ENCODE assay signal across 27 cellular contexts in genomic region chr11:100329352-100329751, GRCh38.
DNase-seq lines count a peak whose midpoint lies in the region; ATAC-seq and TF ChIP-seq lines count a peak whose summit lies in the region.
"Had no signal": no experiment of that assay in that cellular context is flagged by ENCODE, and none has a peak within 500 bp of the region (broad histone marks: within the 10 kb centered on the region; RNA-seq: fewer than 3 reads in every experiment).

No MANE protein-coding gene starts in this region.

- H3K36me3 Mint-ChIP-seq in endothelial cell (ENCODE audit: low read depth, unreplicated experiment) (no peaks in the 10 kb centered on the region), osteocyte (ENCODE audit: unreplicated experiment) (no peaks in the 10 kb centered on the region)

- H3K27ac ChIP-seq in RWPE2 (ENCODE audit: poor library complexity, severe bottlenecking) = no peak overlapping the region
- H3K27ac ChIP-seq: esophagus muscularis mucosa, gastroesophageal sphincter, KMS-11, ovary, thoracic aorta had no signal

- H3K36me3 ChIP-seq in RWPE2 (ENCODE audit: low read depth) = no peaks in the 10 kb centered on the region
- H3K36me3 ChIP-seq: esophagus muscularis mucosa, gastroesophageal sphincter, ovary, thoracic aorta had no signal

- no peak for TF ChIP-seq EP300 in Ishikawa (IDR thresholded peaks at IDR 0.05; ENCODE audit: borderline replicate concordance)

- TF ChIP-seq CTCF in RWPE2 (IDR thresholded peaks at IDR 0.05; ENCODE audit: poor library complexity, severe bottlenecking) = no peak
- TF ChIP-seq CTCF in foreskin fibroblast (IDR thresholded peaks at IDR 0.05; ENCODE audit: low read depth, low read length) = no peak
- TF ChIP-seq CTCF in endothelial cell (IDR thresholded peaks at IDR 0.05; ENCODE audit: unreplicated experiment) = no peak
- no peak for TF ChIP-seq CTCF in osteocyte (IDR thresholded peaks at IDR 0.05)

- H3K27ac Mint-ChIP-seq in endothelial cell (ENCODE audit: unreplicated experiment) (no peak overlapping the region), osteocyte (ENCODE audit: unreplicated experiment) (no peak overlapping the region)
- H3K27ac Mint-ChIP-seq: activated CD4-positive, alpha-beta T cell treated with anti-CD3 and anti-CD28 coated beads for 36 hours; activated naive CD8-positive, alpha-beta T cell treated with anti-CD3 and anti-CD28 coated beads, Interleukin-2, amount 50 U/mL, for 24 hours; activated T-cell treated with anti-CD3 and anti-CD28 coated beads, Interleukin-2, amount 50 U/mL, for 24 hours; natural killer cell treated with Interleukin-12 subunit alpha and Interleukin-12 subunit beta and Interleukin-15 and Interleukin-18, amount 100 ng/mL, for 72 hours; T-helper 17 cell had no signal

- H3K9me3 ChIP-seq in RWPE2 (ENCODE audit: severe bottlenecking) = no peaks in the 10 kb centered on the region
- H3K9me3 ChIP-seq: gastroesophageal sphincter, ovary, SK-N-SH, thoracic aorta had no signal

- H3K27me3 ChIP-seq in RWPE2 (ENCODE audit: insufficient read depth, poor library complexity, severe bottlenecking) = no peaks in the 10 kb centered on the region
- H3K27me3 ChIP-seq: esophagus muscularis mucosa, gastroesophageal sphincter, ovary had no signal

- no peak overlapping the region for H3K4me3 ChIP-seq in RWPE2 (ENCODE audit: severe bottlenecking)
- no peak overlapping the region for H3K4me3 ChIP-seq in foreskin fibroblast (ENCODE audit: low read depth in 1 of 2, low read length in 2 of 2)
- H3K4me3 ChIP-seq: esophagus muscularis mucosa, gastroesophageal sphincter, ovary, thoracic aorta had no signal

- H3K9me3 Mint-ChIP-seq in endothelial cell (ENCODE audit: unreplicated experiment) = no peaks in the 10 kb centered on the region
- H3K9me3 Mint-ChIP-seq in osteocyte (ENCODE audit: unreplicated experiment) = peaks cover 5% of the 10 kb centered on the region

- DNase-seq in DMS53 (lab: John Stamatoyannopoulos, UW) = peak; percentile 93
- DNase-seq in RWPE2 (ENCODE audit: low spot score) = no peak
- peak; percentile 27 for DNase-seq in glomerular visceral epithelial cell (ENCODE audit: extremely low spot score)
- DNase-seq in foreskin fibroblast = no peak
- no peak for DNase-seq in endothelial cell (ENCODE audit: low spot score)
- DNase-seq in NCI-H2227 (lab: John Stamatoyannopoulos, UW; ENCODE audit: unreplicated experiment) = no peak
- no peak for DNase-seq in osteocyte (ENCODE audit: extremely low spot score, unreplicated experiment)
- DNase-seq: activated CD4-positive, alpha-beta T cell treated with anti-CD3 and anti-CD28 coated beads for 36 hours; activated CD8-positive, alpha-beta memory T cell treated with anti-CD3 and anti-CD28 coated beads for 24 hours; activated gamma-delta T cell treated with Interleukin-2 at 50 U/mL for 16 hours; activated naive CD8-positive, alpha-beta T cell treated with anti-CD3 and anti-CD28 coated beads, Interleukin-2, amount 50 U/mL, for 24 hours; activated T-cell treated with anti-CD3 and anti-CD28 coated beads, Interleukin-2, amount 50 U/mL, for 24 hours; effector CD8-positive, alpha-beta T cell; hypothalamus; NCI-H446 treated with DMSO at 0.1 percent for 48 hours; ovary; right cardiac atrium; SK-N-SH; stimulated activated CD4-positive, alpha-beta T cell treated with anti-CD3 and anti-CD28 coated beads, Interleukin-4, amount 100 ng/mL, for 24 hours; stimulated activated naive CD4-positive, alpha-beta T cell; T-helper 17 cell had no signal

- peak; percentile 70 for ATAC-seq in RWPE2 (ENCODE audit: low read depth)
- ATAC-seq: activated CD4-positive, alpha-beta T cell treated with anti-CD3 and anti-CD28 coated beads for 36 hours; activated naive CD8-positive, alpha-beta T cell treated with anti-CD3 and anti-CD28 coated beads, Interleukin-2, amount 50 U/mL, for 24 hours; gastroesophageal sphincter; natural killer cell treated with Interleukin-12 subunit alpha and Interleukin-12 subunit beta and Interleukin-15 and Interleukin-18, amount 100 ng/mL, for 72 hours; right cardiac atrium; T-helper 17 cell had no signal

- no peak for TF ChIP-seq RAD21 in Ishikawa (IDR thresholded peaks at IDR 0.05; ENCODE audit: low read depth)

- H3K4me1 ChIP-seq in RWPE2 (ENCODE audit: insufficient read depth, poor library complexity, severe bottlenecking) = peaks cover 3% of the 10 kb centered on the region
- H3K4me1 ChIP-seq: esophagus muscularis mucosa, gastroesophageal sphincter had no signal

- H3K4me1 Mint-ChIP-seq in endothelial cell (ENCODE audit: unreplicated experiment) (no peaks in the 10 kb centered on the region), osteocyte (ENCODE audit: unreplicated experiment) (no peaks in the 10 kb centered on the region)
- H3K4me1 Mint-ChIP-seq: activated CD4-positive, alpha-beta T cell treated with anti-CD3 and anti-CD28 coated beads for 36 hours; activated naive CD8-positive, alpha-beta T cell treated with anti-CD3 and anti-CD28 coated beads, Interleukin-2, amount 50 U/mL, for 24 hours; T-helper 17 cell had no signal

- H3K4me3 Mint-ChIP-seq in endothelial cell (ENCODE audit: unreplicated experiment) (no peak overlapping the region), osteocyte (ENCODE audit: unreplicated experiment) (no peak overlapping the region)
- H3K4me3 Mint-ChIP-seq: activated CD4-positive, alpha-beta T cell treated with anti-CD3 and anti-CD28 coated beads for 36 hours; activated naive CD8-positive, alpha-beta T cell treated with anti-CD3 and anti-CD28 coated beads, Interleukin-2, amount 50 U/mL, for 24 hours; activated T-cell treated with anti-CD3 and anti-CD28 coated beads, Interleukin-2, amount 50 U/mL, for 24 hours; natural killer cell treated with Interleukin-12 subunit alpha and Interleukin-12 subunit beta and Interleukin-15 and Interleukin-18, amount 100 ng/mL, for 72 hours; T-helper 17 cell had no signal

- H3K27me3 Mint-ChIP-seq in endothelial cell (ENCODE audit: unreplicated experiment) (no peaks in the 10 kb centered on the region), osteocyte (ENCODE audit: unreplicated experiment) (no peaks in the 10 kb centered on the region)
- H3K27me3 Mint-ChIP-seq: activated CD4-positive, alpha-beta T cell treated with anti-CD3 and anti-CD28 coated beads for 36 hours; activated naive CD8-positive, alpha-beta T cell treated with anti-CD3 and anti-CD28 coated beads, Interleukin-2, amount 50 U/mL, for 24 hours; activated T-cell treated with anti-CD3 and anti-CD28 coated beads, Interleukin-2, amount 50 U/mL, for 24 hours; natural killer cell treated with Interleukin-12 subunit alpha and Interleukin-12 subunit beta and Interleukin-15 and Interleukin-18, amount 100 ng/mL, for 72 hours; T-helper 17 cell had no signal

TF ChIP-seq in Ishikawa, 13 proteins besides CTCF, POLR2A, EP300 and RAD21:
- TF ChIP-seq TEAD4 (IDR thresholded peaks at IDR 0.05) = no peak
- TF ChIP-seq NFIC (IDR thresholded peaks at IDR 0.05) = peak; percentile 48

Comparison
In these comparisons a context has a peak if more than half of its experiments do, and no peak if none do; other contexts are left out.
1. DNase-seq: peak in DMS53 (single experiment) and glomerular visceral epithelial cell (single experiment); none in RWPE2 (single experiment), foreskin fibroblast (0 of 2), endothelial cell (single experiment), NCI-H2227 (single experiment) and osteocyte (single experiment).